Comparison of ENCODE assay signal across 8 cellular contexts in the genomic region with DNA sequence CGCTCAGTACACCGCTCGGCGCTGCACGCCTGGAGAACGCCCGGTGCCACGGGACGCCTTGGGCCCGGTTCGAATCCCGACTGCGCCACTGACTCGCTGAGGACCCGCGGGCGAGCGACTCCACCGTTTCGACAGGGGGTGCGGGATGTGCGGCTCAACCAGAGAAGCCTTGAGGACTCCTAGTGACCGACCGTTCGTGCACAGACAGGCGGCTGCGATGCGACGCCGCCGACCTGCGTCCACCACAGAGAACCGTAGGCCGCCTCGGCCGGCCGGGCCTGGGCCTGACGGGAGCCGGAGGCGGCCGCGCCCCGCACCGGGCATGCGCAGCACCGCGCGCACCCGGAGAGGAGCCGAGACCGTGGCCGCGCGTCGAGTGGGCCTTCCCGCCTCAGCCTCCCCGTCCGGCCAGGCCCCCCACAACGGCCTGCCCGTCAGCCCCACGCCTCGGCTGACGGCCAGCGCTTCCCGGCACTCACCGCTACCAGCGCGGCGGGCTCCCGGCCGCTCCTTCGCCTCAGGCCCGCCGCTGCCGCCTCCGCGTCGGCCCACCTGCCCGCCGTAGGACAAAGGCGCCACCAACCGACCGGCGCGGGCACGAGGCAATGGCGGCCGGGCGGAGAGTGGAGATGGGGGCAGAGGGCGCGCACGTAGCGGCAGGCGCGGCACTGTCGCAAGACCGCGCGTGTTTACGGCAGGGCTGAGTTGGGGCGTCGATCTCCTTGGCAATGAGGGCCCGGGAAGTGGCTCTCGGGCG.
A peak's percentile ranks its signal among the peaks of the same experiment; 100 is the strongest.
DNase-seq lines count a peak whose midpoint lies in the region; ATAC-seq, FAIRE-seq and TF ChIP-seq lines count a peak whose summit lies in the region.

A gene (minus strand): TSS at position 625 of the 757 bp plus-strand sequence. CDS start 10,538 bp downstream, outside the sequence.

- FAIRE-seq in H54 (lab: Jason Lieb, UNC), result peak; percentile 36

- H3K9me3 Mint-ChIP-seq in nephron, result no peaks in the 10 kb centered on the region
- H3K9me3 Mint-ChIP-seq in stimulated activated naive CD8-positive, alpha-beta T cell treated with anti-CD3 and anti-CD28 coated beads, Interleukin-15, Interleukin-2, amounts not matched to agents 100 ng/mL and 50 ng/mL, for 24 hours, result no peaks in the 10 kb centered on the region

- H3K4me3 ChIP-seq in RWPE2 (ENCODE audit: severe bottlenecking), result peak within 1 kb of the TSS; percentile 67
- H3K4me3 ChIP-seq in fibroblast of pulmonary artery (replicated peaks; ENCODE audit: low read depth, low read length), result peak within 1 kb of the TSS; percentile 87

- TF ChIP-seq POLR2A in H54 (IDR thresholded peaks at IDR 0.05; ENCODE audit: low read depth, low read length), result peak; percentile 92

- peak within 1 kb of the TSS; percentile 89 to 93 (median 91) for H3K4me3 Mint-ChIP-seq in nephron
- peak within 1 kb of the TSS; percentile 91 for H3K4me3 Mint-ChIP-seq in stimulated activated naive CD8-positive, alpha-beta T cell treated with anti-CD3 and anti-CD28 coated beads, Interleukin-15, Interleukin-2, amounts not matched to agents 100 ng/mL and 50 ng/mL, for 24 hours

- H3K36me3 Mint-ChIP-seq in nephron (ENCODE audit: low read depth), result no peaks in the 10 kb centered on the region
- peaks cover 11% of the 10 kb centered on the region for H3K36me3 Mint-ChIP-seq in stimulated activated naive CD8-positive, alpha-beta T cell treated with anti-CD3 and anti-CD28 coated beads, Interleukin-15, Interleukin-2, amounts not matched to agents 100 ng/mL and 50 ng/mL, for 24 hours (ENCODE audit: low read depth)

- H3K4me1 Mint-ChIP-seq in nephron, result peaks cover 40% of the 10 kb centered on the region
- peaks cover 55% of the 10 kb centered on the region for H3K4me1 Mint-ChIP-seq in stimulated activated naive CD8-positive, alpha-beta T cell treated with anti-CD3 and anti-CD28 coated beads, Interleukin-15, Interleukin-2, amounts not matched to agents 100 ng/mL and 50 ng/mL, for 24 hours (ENCODE audit: low read depth)

- H3K9me3 ChIP-seq in RWPE2 (ENCODE audit: severe bottlenecking), result no peaks in the 10 kb centered on the region

- H3K4me1 ChIP-seq in RWPE2 (ENCODE audit: insufficient read depth, poor library complexity, severe bottlenecking), result peaks cover 41% of the 10 kb centered on the region

- H3K36me3 ChIP-seq in RWPE2 (ENCODE audit: low read depth), result peaks cover 12% of the 10 kb centered on the region

- peak; percentile 98 for DNase-seq in ELF-1 (ENCODE audit: low read depth, low spot score)
- peak; percentile 96 for DNase-seq in H54 (ENCODE audit: insufficient read length, low spot score)
- peak; percentile 95 for DNase-seq in LoVo (ENCODE audit: low spot score)
- peak; percentile 100 for DNase-seq in RWPE2 (ENCODE audit: low spot score)
- DNase-seq in activated T-helper 9 cell treated with anti-CD3 and anti-CD28 coated beads, Interleukin-2, amount 50 U/mL, for 16 hours (ENCODE audit: low read depth), result peak; percentile 91
- peak; percentile 97 for DNase-seq in fibroblast of pulmonary artery (ENCODE audit: low read depth)

- H3K27me3 Mint-ChIP-seq in nephron (ENCODE audit: low read depth), result peaks cover 5% of the 10 kb centered on the region
- no peaks in the 10 kb centered on the region for H3K27me3 Mint-ChIP-seq in stimulated activated naive CD8-positive, alpha-beta T cell treated with anti-CD3 and anti-CD28 coated beads, Interleukin-15, Interleukin-2, amounts not matched to agents 100 ng/mL and 50 ng/mL, for 24 hours

- H3K27ac Mint-ChIP-seq in nephron, result peak within 1 kb of the TSS; percentile 61 to 96 (median 94)
- H3K27ac Mint-ChIP-seq in stimulated activated naive CD8-positive, alpha-beta T cell treated with anti-CD3 and anti-CD28 coated beads, Interleukin-15, Interleukin-2, amounts not matched to agents 100 ng/mL and 50 ng/mL, for 24 hours, result peak within 1 kb of the TSS; percentile 90

- ATAC-seq in RWPE2 (ENCODE audit: low read depth), result peak; percentile 81

- TF ChIP-seq CTCF in RWPE2 (IDR thresholded peaks at IDR 0.05; ENCODE audit: poor library complexity, severe bottlenecking) (peak; percentile 83), fibroblast of pulmonary artery (IDR thresholded peaks at IDR 0.05; ENCODE audit: low read length, missing control alignments) (no peak), nephron (IDR thresholded peaks at IDR 0.05; ENCODE audit: unreplicated experiment in 3 of 3) (peak in 1 of 3 experiments; percentile 22)

- H3K27ac ChIP-seq in RWPE2 (ENCODE audit: poor library complexity, severe bottlenecking), result peak within 1 kb of the TSS; percentile 59

- H3K27me3 ChIP-seq in RWPE2 (ENCODE audit: insufficient read depth, poor library complexity, severe bottlenecking), result no peaks in the 10 kb centered on the region

Comparison
In these comparisons a context has a peak if more than half of its experiments do, and no peak if none do; other contexts are left out.
1. Peak in every context shown above with its lines: DNase-seq, ATAC-seq, H3K4me3 ChIP-seq and H3K27ac ChIP-seq.